In genomic region chr6:130547723-130548122, GRCh38 we compare ENCODE assay signal across 16 cellular contexts.
DNase-seq lines count a peak whose midpoint lies in the region; ATAC-seq and TF ChIP-seq lines count a peak whose summit lies in the region.
"Had no signal": no experiment of that assay in that cellular context is flagged by ENCODE, and none has a peak within 500 bp of the region (broad histone marks: within the 10 kb centered on the region; RNA-seq: fewer than 3 reads in every experiment).

No MANE protein-coding gene starts in this region.

- H3K4me3 ChIP-seq in neural progenitor cell (no peak overlapping the region), ovary (no peak overlapping the region)

- H3K9ac ChIP-seq in neural progenitor cell: no peak overlapping the region

- DNase-seq in NCI-H524 treated with DMSO at 0.1 percent for 48 hours (lab: John Stamatoyannopoulos, UW) (peak; percentile 72), neural progenitor cell (ENCODE audit: low spot score) (peak; percentile 5), ovary (no peak), NCI-H526 treated with DMSO at 0.1 percent for 48 hours (lab: John Stamatoyannopoulos, UW) (no peak)
- DNase-seq in stimulated activated naive B cell treated with anti-CD40 and anti-IgM and Interleukin-4, amounts not matched to agents 10 μg/mL and 1 μg/mL and 100 μg/mL, for 72 hours: no peak
- DNase-seq: ACHN, AML-193, DND-41, IMR-90, NCI-H1436, NCI-H1930, PC-3 had no signal

- H3K4me3 Mint-ChIP-seq in activated T-helper 17 cell treated with anti-CD3 and anti-CD28 coated beads, Interleukin-2, amount 50 U/mL, for 72 hours: no peak overlapping the region
- no peak overlapping the region for H3K4me3 Mint-ChIP-seq in neural progenitor cell
- H3K4me3 Mint-ChIP-seq in stimulated activated naive B cell treated with anti-CD40 and anti-IgM and Interleukin-4, amounts not matched to agents 10 μg/mL and 1 μg/mL and 100 μg/mL, for 72 hours: no peak overlapping the region

- no peaks in the 10 kb centered on the region for H4K20me1 ChIP-seq in neural progenitor cell (ENCODE audit: low read depth)

- H3K79me2 ChIP-seq in neural progenitor cell (ENCODE audit: low read depth): no peaks in the 10 kb centered on the region

- WGBS in ovary, 3 donors: 70 to 75% (median 70%) methylated on average over 3 of the region's 3 CpGs

- H3K9me3 ChIP-seq in neural progenitor cell (ENCODE audit: low read depth) (no peaks in the 10 kb centered on the region), ovary (no peaks in the 10 kb centered on the region)

- no peak overlapping the region for H2AFZ ChIP-seq in neural progenitor cell (replicated peaks)

- H3K4me1 Mint-ChIP-seq in activated T-helper 17 cell treated with anti-CD3 and anti-CD28 coated beads, Interleukin-2, amount 50 U/mL, for 72 hours: no peaks in the 10 kb centered on the region
- H3K4me1 Mint-ChIP-seq in neural progenitor cell: no peaks in the 10 kb centered on the region
- peaks cover 9 to 13% of the 10 kb centered on the region in 2 donors for H3K4me1 Mint-ChIP-seq in stimulated activated naive B cell treated with anti-CD40 and anti-IgM and Interleukin-4, amounts not matched to agents 10 μg/mL and 1 μg/mL and 100 μg/mL, for 72 hours

- no peaks in the 10 kb centered on the region for H3F3A ChIP-seq in neural progenitor cell (ENCODE audit: low read depth)

- peak overlapping the region; percentile 48 for H3K27ac Mint-ChIP-seq in activated T-helper 17 cell treated with anti-CD3 and anti-CD28 coated beads, Interleukin-2, amount 50 U/mL, for 72 hours
- H3K27ac Mint-ChIP-seq in neural progenitor cell: no peak overlapping the region
- no peak overlapping the region for H3K27ac Mint-ChIP-seq in stimulated activated naive B cell treated with anti-CD40 and anti-IgM and Interleukin-4, amounts not matched to agents 10 μg/mL and 1 μg/mL and 100 μg/mL, for 72 hours

- ATAC-seq in activated T-helper 17 cell treated with anti-CD3 and anti-CD28 coated beads, Interleukin-2, amount 50 U/mL, for 72 hours (replicated peaks): no peak
- no peak for ATAC-seq in stimulated activated naive B cell treated with anti-CD40 and anti-IgM and Interleukin-4, amounts not matched to agents 10 μg/mL and 1 μg/mL and 100 μg/mL, for 72 hours (replicated peaks)
- ATAC-seq in GM21360 (IDR thresholded peaks at IDR 0.05; ENCODE audit: unreplicated experiment): no peak
- ATAC-seq: HCT116, PC-3 had no signal

- no peaks in the 10 kb centered on the region for H3K27me3 Mint-ChIP-seq in activated T-helper 17 cell treated with anti-CD3 and anti-CD28 coated beads, Interleukin-2, amount 50 U/mL, for 72 hours
- no peaks in the 10 kb centered on the region for H3K27me3 Mint-ChIP-seq in neural progenitor cell (ENCODE audit: insufficient read depth, low read depth)
- H3K27me3 Mint-ChIP-seq in stimulated activated naive B cell treated with anti-CD40 and anti-IgM and Interleukin-4, amounts not matched to agents 10 μg/mL and 1 μg/mL and 100 μg/mL, for 72 hours: no peaks in the 10 kb centered on the region

- no peak overlapping the region for H3K4me2 ChIP-seq in neural progenitor cell

- no peaks in the 10 kb centered on the region for H3K27me3 ChIP-seq in neural progenitor cell
- H3K27me3 ChIP-seq in ovary: no peaks in the 10 kb centered on the region

- H3K36me3 Mint-ChIP-seq in activated T-helper 17 cell treated with anti-CD3 and anti-CD28 coated beads, Interleukin-2, amount 50 U/mL, for 72 hours (ENCODE audit: low read depth): no peaks in the 10 kb centered on the region
- no peaks in the 10 kb centered on the region for H3K36me3 Mint-ChIP-seq in neural progenitor cell
- H3K36me3 Mint-ChIP-seq in stimulated activated naive B cell treated with anti-CD40 and anti-IgM and Interleukin-4, amounts not matched to agents 10 μg/mL and 1 μg/mL and 100 μg/mL, for 72 hours: peaks cover 0 to 3% of the 10 kb centered on the region in 2 donors

- H3K36me3 ChIP-seq in neural progenitor cell (no peaks in the 10 kb centered on the region), ovary (no peaks in the 10 kb centered on the region)

- no peak for TF ChIP-seq EP300 in ovary (IDR thresholded peaks at IDR 0.05)

- no peaks in the 10 kb centered on the region for H3K4me1 ChIP-seq in neural progenitor cell
- H3K4me1 ChIP-seq in ovary (ENCODE audit: insufficient read depth): no peaks in the 10 kb centered on the region

- H3K27ac ChIP-seq in neural progenitor cell: no peak overlapping the region
- H3K27ac ChIP-seq in ovary: no peak overlapping the region
- H3K27ac ChIP-seq: C4-2B had no signal

- no peak for TF ChIP-seq POLR2A in ovary (IDR thresholded peaks at IDR 0.05)

- no peaks in the 10 kb centered on the region for H3K9me3 Mint-ChIP-seq in activated T-helper 17 cell treated with anti-CD3 and anti-CD28 coated beads, Interleukin-2, amount 50 U/mL, for 72 hours
- H3K9me3 Mint-ChIP-seq in neural progenitor cell: no peaks in the 10 kb centered on the region
- no peaks in the 10 kb centered on the region for H3K9me3 Mint-ChIP-seq in stimulated activated naive B cell treated with anti-CD40 and anti-IgM and Interleukin-4, amounts not matched to agents 10 μg/mL and 1 μg/mL and 100 μg/mL, for 72 hours

- intact Hi-C loops in ovary (cut with DNase I): no loop called here

- TF ChIP-seq CTCF in neural progenitor cell (IDR thresholded peaks at IDR 0.05): no peak
- TF ChIP-seq CTCF in ovary (IDR thresholded peaks at IDR 0.05): no peak

Comparison
In these comparisons a context has a peak if more than half of its experiments do, and no peak if none do; other contexts are left out.
1. DNase-seq: peak in NCI-H524 treated with DMSO at 0.1 percent for 48 hours (single experiment) and neural progenitor cell (single experiment); none in stimulated activated naive B cell treated with anti-CD40 and anti-IgM and Interleukin-4, amounts not matched to agents 10 μg/mL and 1 μg/mL and 100 μg/mL, for 72 hours (single experiment), ovary (0 of 5) and NCI-H526 treated with DMSO at 0.1 percent for 48 hours (single experiment).